22 cellular contexts compared by ENCODE assay signal in the genomic region with DNA sequence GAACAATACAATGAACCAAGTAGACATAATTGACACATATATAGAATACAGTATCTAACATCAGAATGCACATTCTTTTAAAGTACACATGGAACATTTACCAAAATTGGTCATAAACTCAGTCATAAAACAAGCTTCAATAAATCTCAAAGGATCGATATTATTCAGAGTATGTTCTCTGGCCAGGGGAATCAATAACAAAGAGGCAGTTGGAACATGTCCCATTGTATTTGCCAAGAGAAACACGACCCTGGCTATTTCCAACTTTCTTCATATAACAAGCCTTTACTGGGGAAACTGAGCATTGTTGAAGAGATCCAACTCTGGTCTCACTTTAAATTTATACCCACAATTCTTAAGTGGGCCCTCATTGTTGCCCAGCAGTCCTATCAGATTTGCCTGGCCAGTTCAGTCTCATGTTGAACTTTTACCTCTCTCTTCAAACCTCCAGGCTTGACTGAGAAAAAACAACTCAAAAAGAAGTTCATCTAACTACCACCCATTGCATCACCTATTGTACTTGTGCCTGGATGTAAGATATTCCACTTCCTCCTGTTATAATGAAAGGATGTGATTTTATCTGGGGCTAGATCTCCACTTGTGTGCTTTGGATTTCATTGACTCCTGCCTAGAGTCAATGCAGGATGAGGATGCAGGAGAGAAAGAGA.
"Had no signal": no experiment of that assay in that cellular context is flagged by ENCODE, and none has a peak within 500 bp of the region (broad histone marks: within the 10 kb centered on the region; RNA-seq: fewer than 3 reads in every experiment).

No MANE protein-coding gene starts in this region.

- H3K27ac ChIP-seq: foreskin keratinocyte, gastroesophageal sphincter, heart left ventricle, hepatocyte, left ventricle myocardium inferior, lower lobe of right lung, neural progenitor cell, parathyroid adenoma, skin epidermis, spleen, thoracic aorta, tibial nerve, upper lobe of left lung had no signal

- H3K79me2 ChIP-seq: hepatocyte, parathyroid adenoma had no signal

- H3K27me3 ChIP-seq: foreskin keratinocyte, hepatocyte, neural progenitor cell, tibial nerve, upper lobe of left lung had no signal

- H2AFZ ChIP-seq: hepatocyte, neural progenitor cell, parathyroid adenoma had no signal

- H3K4me3 ChIP-seq: gastroesophageal sphincter, heart left ventricle, hepatocyte, left ventricle myocardium inferior, lower lobe of right lung, mucosa of descending colon, neural progenitor cell, skin epidermis, spleen, thoracic aorta, tibial nerve, upper lobe of left lung had no signal

- H3K4me1 ChIP-seq: foreskin keratinocyte, gastroesophageal sphincter, heart left ventricle, left ventricle myocardium inferior, lower lobe of right lung, neural progenitor cell, parathyroid adenoma, spleen, tibial nerve, upper lobe of left lung had no signal

- H3K36me3 ChIP-seq: gastroesophageal sphincter, heart left ventricle, left ventricle myocardium inferior, lower lobe of right lung, neural progenitor cell, spleen, thoracic aorta, tibial nerve, upper lobe of left lung had no signal

- H3K9me3 ChIP-seq: gastroesophageal sphincter, heart left ventricle, lower lobe of right lung, mucosa of descending colon, spleen, thoracic aorta, tibial nerve, upper lobe of left lung had no signal

- H3K9ac ChIP-seq: neural progenitor cell, parathyroid adenoma had no signal

- H3K4me2 ChIP-seq: hepatocyte, neural progenitor cell had no signal

- DNase-seq: caudate nucleus; effector memory CD4-positive, alpha-beta T cell; foreskin keratinocyte; heart left ventricle; left cardiac atrium; left ventricle myocardium inferior; lower lobe of right lung; mesenchymal stem cell; mucosa of descending colon; naive thymus-derived CD4-positive, alpha-beta T cell; right cardiac atrium; spleen; stimulated activated CD4-positive, alpha-beta T cell treated with anti-CD3 and anti-CD28 coated beads, Interleukin-2, amount 100 ng/mL, for 48 hours; stimulated activated naive B cell treated with anti-CD40 and anti-IgM and Interleukin-4, amounts not matched to agents 10 μg/mL and 1 μg/mL and 100 μg/mL, for 72 hours; upper lobe of left lung had no signal
